In the genomic region with DNA sequence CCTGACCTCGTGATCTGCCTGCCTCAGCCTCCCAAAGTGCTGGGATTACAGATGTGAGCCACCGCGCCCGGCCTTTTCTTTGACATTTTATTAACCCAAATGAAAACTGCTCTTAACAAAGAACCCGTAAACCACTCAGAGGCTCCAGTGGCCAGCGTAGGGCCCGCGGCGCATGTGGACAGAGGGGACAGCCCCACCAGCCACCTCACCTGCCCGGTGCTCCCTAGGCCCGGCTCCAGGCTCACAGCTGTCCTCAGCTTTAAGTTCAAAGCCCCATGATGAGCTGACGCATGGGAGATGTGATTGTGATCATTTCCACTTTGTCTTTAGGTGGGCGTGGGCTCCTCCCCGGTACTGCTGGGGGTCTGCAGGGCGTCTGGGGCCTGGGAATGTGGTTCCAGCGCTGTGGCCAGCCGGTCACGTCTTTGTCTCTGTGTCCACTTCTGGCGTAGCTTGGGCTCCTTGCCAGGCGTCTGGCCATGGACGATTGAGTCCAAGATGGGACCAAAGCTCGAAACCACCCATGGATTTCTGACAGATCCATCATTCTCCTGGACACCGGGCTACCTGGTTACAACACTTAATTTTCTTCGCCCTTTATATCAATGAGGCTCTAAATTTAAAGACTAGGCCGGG, we compare ENCODE assay signal across 36 cellular contexts. TPM values are rescaled to one million over a fixed set of nuclear protein-coding genes. Genes with fewer than 3 reads are reported as not detected.
"Had no signal": no experiment of that assay in that cellular context is flagged by ENCODE, and none has a peak within 500 bp of the region (broad histone marks: within the 10 kb centered on the region; RNA-seq: fewer than 3 reads in every experiment).

No MANE protein-coding gene starts in this region.

- FAIRE-seq: astrocyte, TTC549 had no signal

- H3K9me3 ChIP-seq: adrenal gland, body of pancreas, breast epithelium had no signal

- H3K27ac ChIP-seq: adrenal gland, body of pancreas, brain microvascular endothelial cell, breast epithelium, VCaP had no signal

- H3K36me3 ChIP-seq: brain microvascular endothelial cell, breast epithelium had no signal

- ATAC-seq: activated CD8-positive, alpha-beta T cell treated with anti-CD3 and anti-CD28 coated beads for 36 hours; activated naive CD4-positive, alpha-beta T cell treated with anti-CD3 and anti-CD28 coated beads, Interleukin-2, amount 50 U/mL, for 72 hours; activated T-cell treated with anti-CD3 and anti-CD28 coated beads, Interleukin-2, amount 50 U/mL, for 4 hours; activated T-cell treated with anti-CD3 and anti-CD28 coated beads, Interleukin-2, amount 50 U/mL, for 72 hours; activated T-helper 17 cell treated with anti-CD3 and anti-CD28 coated beads, Interleukin-2, amount 50 U/mL, for 72 hours; body of pancreas had no signal

- H3K27me3 ChIP-seq: adrenal gland, body of pancreas, breast epithelium had no signal

- DNase-seq: activated B cell treated with CpG ODN at 0.5 μM for 24 hours; activated CD4-positive, alpha-beta memory T cell treated with anti-CD3 and anti-CD28 coated beads for 36 hours; activated CD4-positive, alpha-beta T cell treated with anti-CD3 and anti-CD28 coated beads for 4 hours; activated CD4-positive, alpha-beta T cell treated with anti-CD3 and anti-CD28 coated beads, Interleukin-2, amount 10 ng/mL, durations not matched to agents 24 days and 14 days; activated CD4-positive, alpha-beta T cell treated with anti-CD3 and anti-CD28 coated beads, Interleukin-2, amount 50 U/mL, for 1 hour; activated CD4-positive, alpha-beta T cell treated with anti-CD3 and anti-CD28 coated beads, Interleukin-2, amount 50 U/mL, for 4 hours; activated CD4-positive, CD25-positive, alpha-beta regulatory T cell treated with anti-CD3 and anti-CD28 coated beads, Interleukin-2, amount 50 U/mL, for 72 hours; activated CD8-positive, alpha-beta memory T cell treated with anti-CD3 and anti-CD28 coated beads, Interleukin-2, amount 50 U/mL, for 4 hours; activated CD8-positive, alpha-beta T cell treated with anti-CD3 and anti-CD28 coated beads for 36 hours; activated effector memory CD4-positive, alpha-beta T cell treated with anti-CD3 and anti-CD28 coated beads, Interleukin-2, amount 50 U/mL, for 16 hours; activated gamma-delta T cell treated with Interleukin-2 at 50 U/mL for 16 hours; activated naive CD4-positive, alpha-beta T cell; activated naive CD4-positive, alpha-beta T cell treated with anti-CD3 and anti-CD28 coated beads for 36 hours; activated naive CD4-positive, alpha-beta T cell treated with anti-CD3 and anti-CD28 coated beads, Interleukin-2, amount 50 U/mL, for 16 hours; activated naive CD8-positive, alpha-beta T cell treated with anti-CD3 and anti-CD28 coated beads for 36 hours; activated T-cell treated with anti-CD3 and anti-CD28 coated beads for 4 hours; activated T-cell treated with anti-CD3 and anti-CD28 coated beads, Interleukin-2, amount 50 U/mL, for 1 hour; activated T-cell treated with anti-CD3 and anti-CD28 coated beads, Interleukin-2, amount 50 U/mL, for 4 hours; activated T-cell treated with anti-CD3 and anti-CD28 coated beads, Interleukin-2, amount 50 U/mL, for 72 hours; adrenal gland; amniotic stem cell; aorta; body of pancreas; brain microvascular endothelial cell; central memory CD4-positive, alpha-beta T cell; T-helper 2 cell; T-helper 9 cell had no signal

- H3K4me3 ChIP-seq: adrenal gland, body of pancreas, breast epithelium had no signal

- H3K4me1 ChIP-seq: breast epithelium had no signal

RNA-seq across cellular contexts. Expression of a gene that starts 37.9 kb away (rescaled TPM):
- total RNA-seq: activated B cell treated with CpG ODN at 0.5 μM for 24 hours; activated CD4-positive, alpha-beta memory T cell treated with anti-CD3 and anti-CD28 coated beads for 36 hours; activated CD4-positive, alpha-beta T cell treated with anti-CD3 and anti-CD28 coated beads, Interleukin-2, amount 10 ng/mL, durations not matched to agents 24 days and 14 days; activated CD8-positive, alpha-beta memory T cell treated with anti-CD3 and anti-CD28 coated beads for 36 hours; activated CD8-positive, alpha-beta T cell treated with anti-CD3 and anti-CD28 coated beads for 36 hours; activated naive CD4-positive, alpha-beta T cell treated with anti-CD3 and anti-CD28 coated beads for 36 hours; activated naive CD4-positive, alpha-beta T cell treated with anti-CD3 and anti-CD28 coated beads, Interleukin-2, amount 50 U/mL, for 72 hours; activated naive CD8-positive, alpha-beta T cell treated with anti-CD3 and anti-CD28 coated beads for 36 hours; activated T-cell treated with anti-CD3 and anti-CD28 coated beads, Interleukin-2, amount 50 U/mL, for 4 hours; activated T-cell treated with anti-CD3 and anti-CD28 coated beads, Interleukin-2, amount 50 U/mL, for 72 hours; activated T-helper 17 cell treated with anti-CD3 and anti-CD28 coated beads, Interleukin-2, amount 50 U/mL, for 72 hours; astrocyte; body of pancreas; breast epithelium had no signal
- polyA plus RNA-seq: aorta had no signal

RNA-seq across cellular contexts. Expression of a gene that starts 53.5 kb away (rescaled TPM):
- total RNA-seq: activated B cell treated with CpG ODN at 0.5 μM for 24 hours; activated CD4-positive, alpha-beta memory T cell treated with anti-CD3 and anti-CD28 coated beads for 36 hours; activated CD4-positive, alpha-beta T cell treated with anti-CD3 and anti-CD28 coated beads, Interleukin-2, amount 10 ng/mL, durations not matched to agents 24 days and 14 days; activated CD8-positive, alpha-beta memory T cell treated with anti-CD3 and anti-CD28 coated beads for 36 hours; activated naive CD4-positive, alpha-beta T cell treated with anti-CD3 and anti-CD28 coated beads for 36 hours; activated naive CD4-positive, alpha-beta T cell treated with anti-CD3 and anti-CD28 coated beads, Interleukin-2, amount 50 U/mL, for 72 hours; activated T-cell treated with anti-CD3 and anti-CD28 coated beads, Interleukin-2, amount 50 U/mL, for 4 hours; activated T-cell treated with anti-CD3 and anti-CD28 coated beads, Interleukin-2, amount 50 U/mL, for 72 hours; activated T-helper 1 cell treated with anti-CD3 and anti-CD28 coated beads, Interleukin-12 subunit alpha, Interleukin-12 subunit beta, Interleukin-2, Interleukin-4 antibody, amounts not matched to agents 30 ng/mL and 10 ng/mL and 1 ng/mL, durations not matched to agents 14 hours and 24 hours and 36 hours; activated T-helper 17 cell treated with anti-CD3 and anti-CD28 coated beads, Interleukin-2, amount 50 U/mL, for 72 hours; astrocyte; cardiac septum had no signal
- polyA plus RNA-seq: aorta had no signal
